In genomic region chr12:122875590-122876220, GRCh38 we compare ENCODE assay signal across 9 cellular contexts. TPM values are rescaled to one million over a fixed set of nuclear protein-coding genes. Genes with fewer than 3 reads are reported as not detected.
DNase-seq lines count a peak whose midpoint lies in the region; ATAC-seq and TF ChIP-seq lines count a peak whose summit lies in the region.
"Had no signal": no experiment of that assay in that cellular context is flagged by ENCODE, and none has a peak within 500 bp of the region (broad histone marks: within the 10 kb centered on the region; RNA-seq: fewer than 3 reads in every experiment).

No MANE protein-coding gene starts in this region.

- H3K9me3 ChIP-seq in Karpas-422 (ENCODE audit: low read length) = no peaks in the 10 kb centered on the region

- in situ Hi-C loops in brain microvascular endothelial cell (cut with HindIII; ENCODE audit: low pct_ligation_motif_present, low sequenced_read_pairs) = no loop called here

- peaks cover 70 to 96% (median 89%) of the 10 kb centered on the region in 3 donors for H3K4me1 Mint-ChIP-seq in naive B cell

- H3K4me1 ChIP-seq in Karpas-422 (ENCODE audit: low read length) = peaks cover 26% of the 10 kb centered on the region

- H4K20me1 ChIP-seq in Karpas-422 (ENCODE audit: insufficient read depth, low read depth, low read length) = no peaks in the 10 kb centered on the region

- H3K36me3 Mint-ChIP-seq in naive B cell = peaks cover 0 to 6% of the 10 kb centered on the region in 2 donors

- DNase-seq in NCI-H526 treated with DMSO at 0.1 percent for 48 hours (lab: John Stamatoyannopoulos, UW) = peak; percentile 54
- peak; percentile 50 for DNase-seq in naive B cell
- no peak for DNase-seq in Karpas-422
- DNase-seq in NCI-H2107 treated with DMSO at 0.1 percent for 48 hours (lab: John Stamatoyannopoulos, UW; ENCODE audit: unreplicated experiment) = no peak
- no peak for DNase-seq in brain microvascular endothelial cell
- DNase-seq: SIG-M5 had no signal

- H3K27ac ChIP-seq in Karpas-422 (ENCODE audit: low read length) (no peak overlapping the region), brain microvascular endothelial cell (no peak overlapping the region)

- H3K9me2 ChIP-seq in Karpas-422 (replicated peaks; ENCODE audit: insufficient read depth, low read length) = no peaks in the 10 kb centered on the region

- no peak for TF ChIP-seq CTCF in brain microvascular endothelial cell (IDR thresholded peaks at IDR 0.05; ENCODE audit: low read depth, low read length, missing control alignments)

- no peak overlapping the region for H3K9ac ChIP-seq in Karpas-422 (ENCODE audit: low read length)

- H3K36me3 ChIP-seq in Karpas-422 (ENCODE audit: insufficient read depth, low read length) (no peaks in the 10 kb centered on the region), brain microvascular endothelial cell (replicated peaks) (no peaks in the 10 kb centered on the region)

- H3K79me2 ChIP-seq in Karpas-422 (ENCODE audit: low read length) = no peaks in the 10 kb centered on the region

- peak overlapping the region; percentile 42 to 83 (median 68) for H3K4me3 Mint-ChIP-seq in naive B cell

- H3K27me3 ChIP-seq in Karpas-422 (ENCODE audit: low read length) (no peaks in the 10 kb centered on the region; the same call in 1 of the 2 replicates), brain microvascular endothelial cell (replicated peaks) (no peaks in the 10 kb centered on the region)

- ATAC-seq in GM18502 (IDR thresholded peaks at IDR 0.05; ENCODE audit: poor library complexity, unreplicated experiment) = peak; percentile 72
- ATAC-seq in GM21529 (IDR thresholded peaks at IDR 0.05; ENCODE audit: unreplicated experiment) = peak; percentile 54
- ATAC-seq in naive B cell (ENCODE audit: low read depth in 2 of 2) = peak; percentile 21 to 34
- no peak for ATAC-seq in GM18520 (IDR thresholded peaks at IDR 0.05; ENCODE audit: unreplicated experiment)

- no peaks in the 10 kb centered on the region for H3K9me3 Mint-ChIP-seq in naive B cell

- H3K27me3 Mint-ChIP-seq in naive B cell = no peaks in the 10 kb centered on the region

- peak overlapping the region; percentile 0 to 93 (median 34) for H3K27ac Mint-ChIP-seq in naive B cell

- H3K4me2 ChIP-seq in Karpas-422 (ENCODE audit: low read depth, low read length, poor library complexity, severe bottlenecking) = no peak overlapping the region

- no peak overlapping the region for H2AFZ ChIP-seq in Karpas-422 (ENCODE audit: low read length)

- H3K4me3 ChIP-seq in Karpas-422 (ENCODE audit: low read length) (no peak overlapping the region), brain microvascular endothelial cell (ENCODE audit: low read depth, low read length) (no peak overlapping the region)

RNA-seq across cellular contexts. Expression of gene VPS37B, which starts 20.2 kb away (rescaled TPM):
- polyA plus RNA-seq in naive B cell (ENCODE audit: low read depth in 6 of 6) = 10 to 100 TPM; 43.4 to 60.9 (median 52.2) TPM
- total RNA-seq in Karpas-422 (2014; rRNA removed; shearing (Covaris generic); ENCODE audit: low replicate concordance) = not detected in 2 replicates

RNA-seq across cellular contexts. Expression of gene HIP1R, which starts 40.4 kb away (rescaled TPM):
- polyA plus RNA-seq in naive B cell (ENCODE audit: low read depth in 6 of 6) = 10 to 100 TPM; 33.8 to 91.3 (median 38.4) TPM
- 19.4 and 42.9 TPM in 2 replicates for total RNA-seq in Karpas-422 (2014; rRNA removed; shearing (Covaris generic); ENCODE audit: low replicate concordance)

Comparison
In these comparisons a context has a peak if more than half of its experiments do, and no peak if none do; other contexts are left out.
1. DNase-seq: peak in NCI-H526 treated with DMSO at 0.1 percent for 48 hours (single experiment) and naive B cell (single experiment); none in Karpas-422 (single experiment), NCI-H2107 treated with DMSO at 0.1 percent for 48 hours (single experiment) and brain microvascular endothelial cell (single experiment).